Comparison of ENCODE assay signal across 8 cellular contexts in genomic region chr3:177197934-177198484, GRCh38. TPM values are rescaled to one million over a fixed set of nuclear protein-coding genes. Genes with fewer than 3 reads are reported as not detected.
DNase-seq lines count a peak whose midpoint lies in the region; ATAC-seq, FAIRE-seq and TF ChIP-seq lines count a peak whose summit lies in the region.

No MANE protein-coding gene starts in this region.

- H2AFZ ChIP-seq in GM12878 (ENCODE audit: control insufficient read depth, low read depth, low read length) = peak overlapping the region; percentile 51

- CTCF ChIA-PET in GM12878 (lab: Yijun Ruan, JAX) = interaction anchor here (0.6 to 1.3 kb wide), 4 partner anchors 146 to 180 kb away, joined by 3 to 4 read pairs (median 3); no protein-coding TSS in a partner anchor

- POLR2A ChIA-PET in GM12878 (lab: Charles Lee) = no interaction called here

- ATAC-seq in GM12878 (no peak), upper lobe of right lung (no peak), GM21367 (IDR thresholded peaks at IDR 0.05; ENCODE audit: unreplicated experiment) (no peak), GM19452 (IDR thresholded peaks at IDR 0.05; ENCODE audit: unreplicated experiment) (no peak)

- no peak for TF ChIP-seq EP300 in Ishikawa (IDR thresholded peaks at IDR 0.05; ENCODE audit: borderline replicate concordance)
- no peak for TF ChIP-seq EP300 in GM12878 (IDR thresholded peaks at IDR 0.05; ENCODE audit: borderline replicate concordance in 1 of 2, control insufficient read depth in 1 of 2, low read depth in 2 of 2, low read length in 2 of 2)

- H3K4me1 ChIP-seq in GM12878 (ENCODE audit: control insufficient read depth, insufficient read depth, low read length) (peaks cover 19% of the 10 kb centered on the region), upper lobe of right lung (peaks cover 19% of the 10 kb centered on the region)

- H3K27ac ChIP-seq in C4-2B = peak overlapping the region; percentile 100
- peak overlapping the region; percentile 78 for H3K27ac ChIP-seq in GM12878 (ENCODE audit: control insufficient read depth, insufficient read depth)
- H3K27ac ChIP-seq in upper lobe of right lung = peak overlapping the region; percentile 96

- H3K4me3 ChIP-seq in GM12878 (peak overlapping the region; percentile 77), upper lobe of right lung (peak overlapping the region; percentile 71)

- TF ChIP-seq POLR2A in GM12878 (IDR thresholded peaks at IDR 0.05; ENCODE audit: low read depth, low read length) = no peak

- H3K9ac ChIP-seq in GM12878 (ENCODE audit: control insufficient read depth, insufficient read depth, low read length) = peak overlapping the region; percentile 71

- peaks cover 38% of the 10 kb centered on the region for H3K79me2 ChIP-seq in GM12878 (ENCODE audit: control insufficient read depth, insufficient read depth, low read length)

- under 1% methylated on average over 25 of the region's 31 CpGs for whole genome bisulfite sequencing in GM12878 (ENCODE audit: insufficient coverage, insufficient replicate concordance, low lambda C conversion rate, missing lambda C conversion rate)

- no peak for TF ChIP-seq CTCF in C4-2B (conservative IDR thresholded peaks at IDR 0.05)
- TF ChIP-seq CTCF in GM12878 (IDR thresholded peaks at IDR 0.05 in 2 of 3, conservative IDR thresholded peaks at IDR 0.05 in 1 of 3; ENCODE audit: control insufficient read depth in 2 of 3, extremely low read depth in 1 of 3, insufficient read depth in 1 of 3, low read depth in 3 of 3, low read length in 3 of 3) = no peak
- TF ChIP-seq CTCF in upper lobe of right lung (IDR thresholded peaks at IDR 0.05) = no peak

- RAD21 ChIA-PET in GM12878 (lab: Charles Lee; ENCODE audit: unreplicated experiment) = interaction anchor here (0.7 to 2.8 kb wide), 5 partner anchors 53 to 578 kb away, joined by 3 to 23 read pairs (median 3); no protein-coding TSS in a partner anchor

- DNase-seq in GM12878 (ENCODE audit: low read depth, low spot score) (no peak), medulla oblongata (ENCODE audit: extremely low spot score) (peak; percentile 47), upper lobe of right lung (no peak), AG08395 (ENCODE audit: low spot score) (no peak)

- SMC1A ChIA-PET in GM12878 (lab: Charles Lee; ENCODE audit: uncharacterized antibody, unreplicated experiment) = interaction anchor here (0.5 to 4.3 kb wide), 10 partner anchors 47 to 326 kb away, joined by 3 to 21 read pairs (median 4); no protein-coding TSS in a partner anchor

- in situ Hi-C loops in GM12878 (cut with MboI) = loop anchor here (5.0 kb wide), 1 partner anchor 159 kb away; no protein-coding TSS in a partner anchor

- intact Hi-C loops in GM12878 (cut with micrococcal nuclease; ENCODE audit: unreplicated experiment) = loop anchor here (1.0 to 5.0 kb wide), 5 partner anchors 51 to 251 kb away; no protein-coding TSS in a partner anchor
- intact Hi-C loops in upper lobe of right lung (cut with DNase I) = loop anchor here (5.0 kb wide), 1 partner anchor 159 kb away; no protein-coding TSS in a partner anchor

- H3K27me3 ChIP-seq in GM12878 (replicated peaks in 1 of 2; ENCODE audit: control insufficient read depth in 2 of 2, insufficient read depth in 2 of 2, low read length in 1 of 2) (no peaks in the 10 kb centered on the region), upper lobe of right lung (no peaks in the 10 kb centered on the region)

- TF ChIP-seq RAD21 in Ishikawa (IDR thresholded peaks at IDR 0.05; ENCODE audit: low read depth) (no peak), GM12878 (IDR thresholded peaks at IDR 0.05; ENCODE audit: insufficient read depth, low read depth, low read length) (no peak)

- H3K4me2 ChIP-seq in GM12878 (ENCODE audit: control insufficient read depth, insufficient read depth) = peak overlapping the region; percentile 78

- BruUV-seq in GM12878 (replicated peaks; lab: Mats Ljungman, UMichigan) = no TSS peak

- H3K9me3 ChIP-seq in GM12878 (replicated peaks; ENCODE audit: control insufficient read depth, insufficient read depth, low read length) (no peaks in the 10 kb centered on the region; the same call in 2 of the 3 replicates), upper lobe of right lung (no peaks in the 10 kb centered on the region)

- H3K36me3 ChIP-seq in GM12878 (ENCODE audit: control insufficient read depth in 2 of 2, insufficient read depth in 2 of 2, low read length in 1 of 2) (no peaks in the 10 kb centered on the region), upper lobe of right lung (no peaks in the 10 kb centered on the region)

- FAIRE-seq in GM12878 (lab: Jason Lieb, UNC) = no peak

- no peaks in the 10 kb centered on the region for H4K20me1 ChIP-seq in GM12878 (ENCODE audit: control insufficient read depth, insufficient read depth)

TF ChIP-seq in Ishikawa, 13 proteins besides CTCF, POLR2A, EP300 and RAD21:
- TF ChIP-seq MAX (IDR thresholded peaks at IDR 0.05) (peak; percentile 88), TCF12 (IDR thresholded peaks at IDR 0.05; ENCODE audit: low read depth) (peak; percentile 6; the same call in 1 of the 2 replicates), YY1 (IDR thresholded peaks at IDR 0.05; ENCODE audit: low read depth) (no peak), FOXM1 (IDR thresholded peaks at IDR 0.05; ENCODE audit: borderline replicate concordance, low read depth) (no peak)
TF ChIP-seq in Ishikawa: peak in this region for 2.

TF ChIP-seq in GM12878, 131 proteins besides CTCF, POLR2A, EP300 and RAD21:
- TF ChIP-seq LARP7 (IDR thresholded peaks at IDR 0.05) (peak; percentile 14; the same call in 1 of the 2 replicates), CHD2 (IDR thresholded peaks at IDR 0.05; ENCODE audit: borderline replicate concordance, low read depth, low read length) (peak; percentile 42; the same call in 1 of the 2 replicates), ZNF217 (IDR thresholded peaks at IDR 0.05) (no peak), TAF1 (IDR thresholded peaks at IDR 0.05; ENCODE audit: borderline replicate concordance, low read depth, low read length) (peak; percentile 40; the same call in 1 of the 2 replicates), RB1 (IDR thresholded peaks at IDR 0.05; ENCODE audit: borderline replicate concordance) (0 out of 2 replicates have a peak, but pooled peaks have one; percentile 41), SMARCA5 (IDR thresholded peaks at IDR 0.05) (0 out of 2 replicates have a peak, but pooled peaks have one; percentile 44), BHLHE40 (IDR thresholded peaks at IDR 0.05; ENCODE audit: borderline replicate concordance in 1 of 2, low read depth in 2 of 2, low read length in 1 of 2) (peak in 1 of 2 experiments; percentile 50; a peak in 3 of 4 replicates), EGR1 (IDR thresholded peaks at IDR 0.05; ENCODE audit: borderline replicate concordance in 1 of 2, low read depth in 2 of 2, low read length in 2 of 2) (no peak), NKRF (conservative IDR thresholded peaks at IDR 0.05) (0 out of 2 replicates have a peak, but pooled peaks have one; percentile 48)

RNA-seq across cellular contexts. Expression of gene TBL1XR1, which starts 0.7 kb away (rescaled TPM):
- 54.8 and 56.7 TPM in 2 replicates for total RNA-seq in GM12878 (2013; cell fraction: nucleolus; rRNA removed)
- 60.6 and 68.7 TPM in 2 replicates for total RNA-seq in GM12878 (2014; rRNA removed)
- total RNA-seq in GM12878 (2014; rRNA removed; fragmentation: Illumina TruSeq; extraction: Trizol) = 72.2 and 78.9 TPM in 2 replicates
- total RNA-seq in GM12878 (2021) = 114 and 126 TPM in 2 replicates
- 13.5 TPM for polyA plus RNA-seq in GM12878 (2011; ENCODE audit: low read depth)
- 115 and 133 TPM in 2 replicates for polyA plus RNA-seq in GM12878 (2011; rRNA removed)
- 27.6 and 44.4 TPM in 2 replicates for polyA plus RNA-seq in GM12878 (2011; cell fraction: cytosol; rRNA removed)
- polyA plus RNA-seq in GM12878 (2011; cell fraction: nucleus; rRNA removed) = 55.1 and 55.3 TPM in 2 replicates
- 31.5 and 35.2 TPM in 2 replicates for polyA plus RNA-seq in GM12878 (2012)
- polyA plus RNA-seq in GM12878 (2014; fragmentation: Illumina TruSeq; extraction: Trizol) = 41.9 and 53.2 TPM in 2 replicates
- 10 to 100 TPM; 13.0 to 77.5 TPM for polyA plus RNA-seq in GM12878 (2014; fragmentation: Nextera tagmentation; extraction: Ambion mirVana)
- polyA plus RNA-seq in GM12878 (2014; rRNA removed) = 39.6 and 46.8 TPM in 2 replicates
- polyA plus RNA-seq in GM12878 (2016; fragmentation: Nextera tagmentation; extraction: Ambion mirVana) = 10 to 100 TPM; 56.8 to 60.1 TPM
- 233 and 383 TPM in 2 replicates for polyA minus RNA-seq in GM12878 (2011; rRNA and poly(A)+ RNA removed)
- polyA minus RNA-seq in GM12878 (2011; cell fraction: cytosol; rRNA and poly(A)+ RNA removed) = 109 and 146 TPM in 2 replicates
- 58.4 and 117 TPM in 2 replicates for polyA minus RNA-seq in GM12878 (2011; cell fraction: nucleus; rRNA and poly(A)+ RNA removed)
- 156 TPM for total RNA-seq in upper lobe of right lung
